Comparison of ENCODE assay signal across 1 cellular context in genomic region chr14:49642163-49642562, GRCh38.
TF ChIP-seq lines count a peak whose summit lies in the region.

No MANE protein-coding gene starts in this region.

TF ChIP-seq in HepG2, 621 proteins besides CTCF, POLR2A, EP300 and RAD21 (continued from another document):
- TF ChIP-seq PRDM4 (CRISPR knock-in tag; IDR thresholded peaks at IDR 0.05; ENCODE audit: borderline replicate concordance), result no peak
- TF ChIP-seq ZNF703 (CRISPR knock-in tag; IDR thresholded peaks at IDR 0.05; ENCODE audit: borderline replicate concordance), result no peak
- no peak for TF ChIP-seq TAF15 (IDR thresholded peaks at IDR 0.05; ENCODE audit: low read depth, low read length, poor library complexity, severe bottlenecking)
- no peak for TF ChIP-seq MAFK (conservative IDR thresholded peaks at IDR 0.05 in 1 of 2, IDR thresholded peaks at IDR 0.05 in 1 of 2; ENCODE audit: low read length in 2 of 2)
- no peak for TF ChIP-seq TCF12 (IDR thresholded peaks at IDR 0.05)
- TF ChIP-seq TCF12 (CRISPR knock-in tag; IDR thresholded peaks at IDR 0.05), result no peak
- TF ChIP-seq ZIK1 (CRISPR knock-in tag; IDR thresholded peaks at IDR 0.05; ENCODE audit: borderline replicate concordance, low read depth), result no peak
- TF ChIP-seq ZNF670 (CRISPR knock-in tag; IDR thresholded peaks at IDR 0.05; ENCODE audit: borderline replicate concordance), result no peak
- no peak for TF ChIP-seq ZBTB14 (CRISPR knock-in tag; IDR thresholded peaks at IDR 0.05)
- TF ChIP-seq FOXP1 (IDR thresholded peaks at IDR 0.05), result no peak
- no peak for TF ChIP-seq FOXP1 (CRISPR knock-in tag; IDR thresholded peaks at IDR 0.05)
- TF ChIP-seq SNAPC2 (CRISPR knock-in tag; IDR thresholded peaks at IDR 0.05), result no peak
- TF ChIP-seq SMAD1 (CRISPR knock-in tag; IDR thresholded peaks at IDR 0.05; ENCODE audit: borderline replicate concordance, low read depth), result no peak
